Comparison of ENCODE assay signal across 16 cellular contexts in the genomic region with DNA sequence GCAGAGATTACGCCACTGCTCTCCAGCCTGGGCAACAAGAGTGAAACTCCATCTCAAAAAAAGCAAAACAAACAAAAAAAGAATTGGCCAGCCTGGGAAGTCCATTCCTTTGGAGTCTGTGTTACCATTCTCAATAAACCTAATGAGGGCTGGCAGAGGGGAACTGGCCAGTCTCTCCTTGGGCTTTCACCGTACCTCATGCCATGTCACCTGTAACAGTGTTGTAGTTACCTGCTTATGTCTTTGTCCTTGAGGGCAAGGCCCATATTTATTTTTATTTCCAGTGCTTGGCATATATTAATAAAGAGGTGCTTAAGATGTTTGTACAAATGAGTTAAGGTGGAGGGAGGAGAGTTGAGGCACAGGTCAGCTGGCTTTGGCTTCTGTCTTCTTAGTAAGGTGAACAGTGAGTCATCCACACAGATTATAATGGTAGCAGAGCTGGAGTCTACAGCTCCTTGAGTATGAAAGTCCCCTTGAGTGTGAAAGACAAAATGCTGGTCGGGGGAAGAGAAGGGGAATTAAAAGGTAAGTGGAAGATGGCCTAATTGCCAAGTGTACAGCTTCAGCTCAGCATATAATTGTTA. TPM values are rescaled to one million over a fixed set of nuclear protein-coding genes. Genes with fewer than 3 reads are reported as not detected.
DNase-seq lines count a peak whose midpoint lies in the region; ATAC-seq, FAIRE-seq and TF ChIP-seq lines count a peak whose summit lies in the region.
"Had no signal": no experiment of that assay in that cellular context is flagged by ENCODE, and none has a peak within 500 bp of the region (broad histone marks: within the 10 kb centered on the region; RNA-seq: fewer than 3 reads in every experiment).

No MANE protein-coding gene starts in this region.

- peaks cover 15% of the 10 kb centered on the region for H3K79me2 ChIP-seq in astrocyte (ENCODE audit: insufficient read depth, low read length)

- no peak overlapping the region for H3K9ac ChIP-seq in astrocyte (ENCODE audit: low read length)

- H3K4me3 Mint-ChIP-seq in activated CD4-positive, alpha-beta T cell treated with anti-CD3 and anti-CD28 coated beads for 36 hours, result no peak overlapping the region
- no peak overlapping the region for H3K4me3 Mint-ChIP-seq in activated CD4-positive, alpha-beta T cell treated with anti-CD3 and anti-CD28 coated beads, Interleukin-2, amount 10 ng/mL, durations not matched to agents 24 days and 14 days
- peak overlapping the region; percentile 21 for H3K4me3 Mint-ChIP-seq in astrocyte (ENCODE audit: unreplicated experiment)
- H3K4me3 Mint-ChIP-seq in nephron progenitor cell, result no peak overlapping the region
- H3K4me3 Mint-ChIP-seq: CD14-positive monocyte had no signal

- no peak for TF ChIP-seq POLR2A in GM12892 (IDR thresholded peaks at IDR 0.05; ENCODE audit: low read depth, low read length)

- peaks cover 9% of the 10 kb centered on the region for H3K4me1 Mint-ChIP-seq in activated CD4-positive, alpha-beta T cell treated with anti-CD3 and anti-CD28 coated beads for 36 hours
- H3K4me1 Mint-ChIP-seq in activated CD4-positive, alpha-beta T cell treated with anti-CD3 and anti-CD28 coated beads, Interleukin-2, amount 10 ng/mL, durations not matched to agents 24 days and 14 days, result peaks cover 10% of the 10 kb centered on the region
- H3K4me1 Mint-ChIP-seq in astrocyte (ENCODE audit: low read depth, unreplicated experiment), result no peaks in the 10 kb centered on the region
- no peaks in the 10 kb centered on the region for H3K4me1 Mint-ChIP-seq in nephron progenitor cell

- DNase-seq in activated CD4-positive, alpha-beta T cell treated with anti-CD3 and anti-CD28 coated beads for 36 hours, result no peak
- no peak for DNase-seq in activated CD4-positive, alpha-beta T cell treated with anti-CD3 and anti-CD28 coated beads, Interleukin-2, amount 10 ng/mL, durations not matched to agents 24 days and 14 days
- DNase-seq in astrocyte (ENCODE audit: low read depth) (no peak), nephron progenitor cell (no peak), left colon (no peak), GM12892 (ENCODE audit: insufficient read length) (no peak)
- DNase-seq: 8988T, aorta, dorsolateral prefrontal cortex, NCI-H1092 treated with DMSO at 0.1 percent for 48 hours, NCI-H446 had no signal

- no peak overlapping the region for H3K27ac ChIP-seq in astrocyte (ENCODE audit: low read depth, low read length)
- H3K27ac ChIP-seq: SK-N-MC had no signal

- H3K27ac Mint-ChIP-seq in activated CD4-positive, alpha-beta T cell treated with anti-CD3 and anti-CD28 coated beads for 36 hours, result peak overlapping the region; percentile 28
- H3K27ac Mint-ChIP-seq in activated CD4-positive, alpha-beta T cell treated with anti-CD3 and anti-CD28 coated beads, Interleukin-2, amount 10 ng/mL, durations not matched to agents 24 days and 14 days, result no peak overlapping the region
- H3K27ac Mint-ChIP-seq in astrocyte (ENCODE audit: unreplicated experiment), result no peak overlapping the region
- peak overlapping the region; percentile 52 for H3K27ac Mint-ChIP-seq in nephron progenitor cell

- POLR2A ChIA-PET in activated CD4-positive, alpha-beta T cell treated with anti-CD3 and anti-CD28 coated beads for 36 hours (lab: Charles Lee), result interaction anchor here (1.3 kb wide), 1 partner anchor 11 kb away, joined by 6 read pairs; a partner anchor contains a TSS

- no peaks in the 10 kb centered on the region for H3K27me3 ChIP-seq in astrocyte (ENCODE audit: insufficient read depth, low read length)
- H3K27me3 ChIP-seq: dorsolateral prefrontal cortex had no signal

- no peaks in the 10 kb centered on the region for H3K9me3 Mint-ChIP-seq in activated CD4-positive, alpha-beta T cell treated with anti-CD3 and anti-CD28 coated beads for 36 hours (ENCODE audit: low read depth)
- no peaks in the 10 kb centered on the region for H3K9me3 Mint-ChIP-seq in activated CD4-positive, alpha-beta T cell treated with anti-CD3 and anti-CD28 coated beads, Interleukin-2, amount 10 ng/mL, durations not matched to agents 24 days and 14 days
- H3K9me3 Mint-ChIP-seq in astrocyte (ENCODE audit: unreplicated experiment), result no peaks in the 10 kb centered on the region
- no peaks in the 10 kb centered on the region for H3K9me3 Mint-ChIP-seq in nephron progenitor cell

- intact Hi-C loops in activated CD4-positive, alpha-beta T cell treated with anti-CD3 and anti-CD28 coated beads for 36 hours (cut with DNase I, micrococcal nuclease), result no loop called here
- intact Hi-C loops in activated CD4-positive, alpha-beta T cell treated with anti-CD3 and anti-CD28 coated beads, Interleukin-2, amount 10 ng/mL, durations not matched to agents 24 days and 14 days (cut with micrococcal nuclease), result loop anchor here (10.0 kb wide), 2 partner anchors 146 to 186 kb away; a partner anchor contains a TSS
- intact Hi-C loops in left colon (cut with DNase I, micrococcal nuclease), result no loop called here

- peaks cover 53% of the 10 kb centered on the region for H3K36me3 ChIP-seq in astrocyte (ENCODE audit: insufficient read depth, low read length)

- no peaks in the 10 kb centered on the region for H3K4me1 ChIP-seq in astrocyte (ENCODE audit: insufficient read depth, low read length)
- H3K4me1 ChIP-seq: HAP-1 had no signal

- ATAC-seq in activated CD4-positive, alpha-beta T cell treated with anti-CD3 and anti-CD28 coated beads for 36 hours, result no peak
- no peak for ATAC-seq in left colon
- ATAC-seq: GM12878 had no signal

- H3K4me3 ChIP-seq in astrocyte (ENCODE audit: insufficient read depth, low read depth, low read length), result no peak overlapping the region
- H3K4me3 ChIP-seq: dorsolateral prefrontal cortex, GM12878, HAP-1, SK-N-MC, skin epidermis had no signal

- TF ChIP-seq CTCF in astrocyte (IDR thresholded peaks at IDR 0.05; ENCODE audit: insufficient read depth, low read depth, low read length) (no peak), nephron progenitor cell (IDR thresholded peaks at IDR 0.05) (no peak)

- FAIRE-seq in astrocyte (lab: Jason Lieb, UNC), result no peak
- FAIRE-seq in GM12892 (lab: Jason Lieb, UNC), result no peak
- FAIRE-seq: GM12878 had no signal

- H3K9me3 ChIP-seq in astrocyte (ENCODE audit: insufficient read depth, low read depth, low read length), result no peaks in the 10 kb centered on the region
- H3K9me3 ChIP-seq: HAP-1 had no signal

- no peak overlapping the region for H3K4me2 ChIP-seq in astrocyte (ENCODE audit: low read length)

- H4K20me1 ChIP-seq in astrocyte (ENCODE audit: insufficient read depth, low read length), result peaks cover 33% of the 10 kb centered on the region

- CTCF ChIA-PET in activated CD4-positive, alpha-beta T cell treated with anti-CD3 and anti-CD28 coated beads for 36 hours (lab: Charles Lee), result interaction anchor here (0.8 to 2.7 kb wide), 3 partner anchors 8 to 13 kb away, joined by 3 to 14 read pairs (median 4); a partner anchor contains a TSS

- H2AFZ ChIP-seq in astrocyte (ENCODE audit: low read depth, low read length), result no peak overlapping the region

- H3K27me3 Mint-ChIP-seq in activated CD4-positive, alpha-beta T cell treated with anti-CD3 and anti-CD28 coated beads for 36 hours, result no peaks in the 10 kb centered on the region
- H3K27me3 Mint-ChIP-seq in activated CD4-positive, alpha-beta T cell treated with anti-CD3 and anti-CD28 coated beads, Interleukin-2, amount 10 ng/mL, durations not matched to agents 24 days and 14 days, result no peaks in the 10 kb centered on the region
- no peaks in the 10 kb centered on the region for H3K27me3 Mint-ChIP-seq in astrocyte (ENCODE audit: low read depth, unreplicated experiment)
- no peaks in the 10 kb centered on the region for H3K27me3 Mint-ChIP-seq in nephron progenitor cell (ENCODE audit: low read depth, poor library complexity)

- H3K36me3 Mint-ChIP-seq in activated CD4-positive, alpha-beta T cell treated with anti-CD3 and anti-CD28 coated beads for 36 hours (ENCODE audit: low read depth), result peaks cover 74% of the 10 kb centered on the region
- H3K36me3 Mint-ChIP-seq in activated CD4-positive, alpha-beta T cell treated with anti-CD3 and anti-CD28 coated beads, Interleukin-2, amount 10 ng/mL, durations not matched to agents 24 days and 14 days (ENCODE audit: low read depth), result peaks cover 76% of the 10 kb centered on the region
- H3K36me3 Mint-ChIP-seq in astrocyte (ENCODE audit: low read depth, unreplicated experiment) (peaks cover 29% of the 10 kb centered on the region), nephron progenitor cell (ENCODE audit: low read depth) (peaks cover 74% of the 10 kb centered on the region)

RNA-seq across cellular contexts. Expression of a gene that starts 8.4 kb away (rescaled TPM):
- 100 to 1,000 TPM; 432 to 457 TPM for total RNA-seq in activated CD4-positive, alpha-beta T cell treated with anti-CD3 and anti-CD28 coated beads for 36 hours
- total RNA-seq in activated CD4-positive, alpha-beta T cell treated with anti-CD3 and anti-CD28 coated beads, Interleukin-2, amount 10 ng/mL, durations not matched to agents 24 days and 14 days, result 451 TPM in 2 replicates
- total RNA-seq in astrocyte, result 147 and 162 TPM in 2 replicates
- 100 to 1,000 TPM in 1 of 2 donors, 10 to 100 TPM in 1; 98.9 to 134 TPM for total RNA-seq in left colon
- 456 TPM for polyA plus RNA-seq in GM12892 (2012; ENCODE audit: missing spikeins)

RNA-seq across cellular contexts. Expression of a gene that starts 10.5 kb away (rescaled TPM):
- 10 to 100 TPM; 44.9 to 57.3 TPM for total RNA-seq in activated CD4-positive, alpha-beta T cell treated with anti-CD3 and anti-CD28 coated beads for 36 hours
- 63.2 and 64.7 TPM in 2 replicates for total RNA-seq in activated CD4-positive, alpha-beta T cell treated with anti-CD3 and anti-CD28 coated beads, Interleukin-2, amount 10 ng/mL, durations not matched to agents 24 days and 14 days
- 35.7 and 46.5 TPM in 2 replicates for total RNA-seq in astrocyte
- total RNA-seq in left colon, result 10 to 100 TPM; 26.7 to 27.3 TPM
- 54.1 TPM for polyA plus RNA-seq in GM12892 (2012; ENCODE audit: missing spikeins)

RNA-seq across cellular contexts. Expression of a gene that starts 11.0 kb away (rescaled TPM):
- 100 to 1,000 TPM; 135 to 199 TPM for total RNA-seq in activated CD4-positive, alpha-beta T cell treated with anti-CD3 and anti-CD28 coated beads for 36 hours
- 164 and 168 TPM in 2 replicates for total RNA-seq in activated CD4-positive, alpha-beta T cell treated with anti-CD3 and anti-CD28 coated beads, Interleukin-2, amount 10 ng/mL, durations not matched to agents 24 days and 14 days
- 43.3 and 46.6 TPM in 2 replicates for total RNA-seq in astrocyte
- total RNA-seq in left colon, result 10 to 100 TPM; 45.3 to 55.5 TPM
- 110 TPM for polyA plus RNA-seq in GM12892 (2012; ENCODE audit: missing spikeins)

RNA-seq across cellular contexts. Expression of a gene that starts 38.3 kb away (rescaled TPM):
- total RNA-seq in activated CD4-positive, alpha-beta T cell treated with anti-CD3 and anti-CD28 coated beads for 36 hours, result 10 to 100 TPM; 27.2 to 34.8 TPM
- total RNA-seq in activated CD4-positive, alpha-beta T cell treated with anti-CD3 and anti-CD28 coated beads, Interleukin-2, amount 10 ng/mL, durations not matched to agents 24 days and 14 days, result 41.2 and 41.7 TPM in 2 replicates
- total RNA-seq in astrocyte (17.7 and 19.1 TPM in 2 replicates), left colon (10 to 100 TPM in 1 of 2 donors, 1 to 10 TPM in 1; 9.2 to 14.5 TPM)
- polyA plus RNA-seq in GM12892 (2012; ENCODE audit: missing spikeins), result 13.2 TPM

RNA-seq across cellular contexts. Expression of a gene that starts 55.5 kb away (rescaled TPM):
- total RNA-seq in activated CD4-positive, alpha-beta T cell treated with anti-CD3 and anti-CD28 coated beads for 36 hours, result 10 to 100 TPM; 47.7 to 54.9 TPM
- total RNA-seq in activated CD4-positive, alpha-beta T cell treated with anti-CD3 and anti-CD28 coated beads, Interleukin-2, amount 10 ng/mL, durations not matched to agents 24 days and 14 days, result 64.3 and 69.8 TPM in 2 replicates
- total RNA-seq in astrocyte (90.1 and 99.6 TPM in 2 replicates), left colon (10 to 100 TPM; 40.8 to 57.3 TPM)
- 42.1 TPM for polyA plus RNA-seq in GM12892 (2012; ENCODE audit: missing spikeins)

Comparison
In these comparisons a context has a peak if more than half of its experiments do, and no peak if none do; other contexts are left out.
1. H3K27ac Mint-ChIP-seq: peak in activated CD4-positive, alpha-beta T cell treated with anti-CD3 and anti-CD28 coated beads for 36 hours (single experiment) and nephron progenitor cell (single experiment); none in activated CD4-positive, alpha-beta T cell treated with anti-CD3 and anti-CD28 coated beads, Interleukin-2, amount 10 ng/mL, durations not matched to agents 24 days and 14 days (single experiment) and astrocyte (single experiment).